Comparison of ENCODE assay signal across 1 cellular context in genomic region chr13:41222259-41222852, GRCh38.
TF ChIP-seq lines count a peak whose summit lies in the region.

No MANE protein-coding gene starts in this region.

TF ChIP-seq in K562, 482 proteins besides CTCF, POLR2A, EP300 and RAD21 (continued from another document):
- no peak for TF ChIP-seq CTCFL (IDR thresholded peaks at IDR 0.05; ENCODE audit: borderline replicate concordance, insufficient read depth, low read depth, low read length, poor library complexity, severe bottlenecking)
- no peak for TF ChIP-seq NCOA1 (IDR thresholded peaks at IDR 0.05; ENCODE audit: low read depth)
- no peak for TF ChIP-seq CLOCK (CRISPR knock-in tag; IDR thresholded peaks at IDR 0.05; ENCODE audit: borderline replicate concordance)
- TF ChIP-seq ZNF23 (CRISPR knock-in tag; IDR thresholded peaks at IDR 0.05), result no peak
- TF ChIP-seq BRF2 (IDR thresholded peaks at IDR 0.05; ENCODE audit: borderline replicate concordance, insufficient read depth, insufficient read length), result no peak
- no peak for TF ChIP-seq XRCC4 (IDR thresholded peaks at IDR 0.05; ENCODE audit: extremely low read depth, insufficient read depth, insufficient read length)
- no peak for TF ChIP-seq HMGN3 (IDR thresholded peaks at IDR 0.05; ENCODE audit: borderline replicate concordance, extremely low read depth, insufficient read length, low read depth, low read length)
- no peak for TF ChIP-seq CBX3 (IDR thresholded peaks at IDR 0.05; ENCODE audit: borderline replicate concordance in 1 of 2, low read length in 2 of 2)
- no peak for TF ChIP-seq ZNF274 (IDR thresholded peaks at IDR 0.05; ENCODE audit: borderline replicate concordance, low read depth, low read length)
- TF ChIP-seq ILF3 (IDR thresholded peaks at IDR 0.05; ENCODE audit: borderline replicate concordance), result no peak
- no peak for TF ChIP-seq ZNF408 (CRISPR knock-in tag; IDR thresholded peaks at IDR 0.05; ENCODE audit: low read depth)
- TF ChIP-seq U2AF1 (optimal IDR thresholded peaks at IDR 0.05; ENCODE audit: low read depth, low read length), result no peak
- no peak for TF ChIP-seq ESRRB (CRISPR knock-in tag; IDR thresholded peaks at IDR 0.05; ENCODE audit: borderline replicate concordance)
- TF ChIP-seq SMC3 (conservative IDR thresholded peaks at IDR 0.05; ENCODE audit: insufficient read depth, low read depth, low read length), result peak; percentile 55
- TF ChIP-seq SNAPC5 (CRISPR knock-in tag; IDR thresholded peaks at IDR 0.05), result no peak
- TF ChIP-seq ZBTB9 (CRISPR knock-in tag; IDR thresholded peaks at IDR 0.05), result no peak
- TF ChIP-seq SMAD3 (CRISPR knock-in tag; conservative IDR thresholded peaks at IDR 0.05), result no peak
- TF ChIP-seq LEF1 (IDR thresholded peaks at IDR 0.05), result no peak
- peak; percentile 32 for TF ChIP-seq MEIS2 (IDR thresholded peaks at IDR 0.05; ENCODE audit: partially characterized antibody)
- peak in 1 of 3 experiments; percentile 20 for TF ChIP-seq YY1 (IDR thresholded peaks at IDR 0.05; ENCODE audit: borderline replicate concordance in 1 of 3, control insufficient read depth in 1 of 3, extremely low read depth in 1 of 3, insufficient read depth in 3 of 3, insufficient read length in 1 of 3, insufficient replicate concordance in 2 of 3, low read depth in 1 of 3, low read length in 2 of 3)
- TF ChIP-seq ELF1 (tag; IDR thresholded peaks at IDR 0.05), result no peak
- TF ChIP-seq PTTG1 (tag; IDR thresholded peaks at IDR 0.05; ENCODE audit: low read depth), result no peak
